Comparison of ENCODE assay signal across 24 cellular contexts in the genomic region with DNA sequence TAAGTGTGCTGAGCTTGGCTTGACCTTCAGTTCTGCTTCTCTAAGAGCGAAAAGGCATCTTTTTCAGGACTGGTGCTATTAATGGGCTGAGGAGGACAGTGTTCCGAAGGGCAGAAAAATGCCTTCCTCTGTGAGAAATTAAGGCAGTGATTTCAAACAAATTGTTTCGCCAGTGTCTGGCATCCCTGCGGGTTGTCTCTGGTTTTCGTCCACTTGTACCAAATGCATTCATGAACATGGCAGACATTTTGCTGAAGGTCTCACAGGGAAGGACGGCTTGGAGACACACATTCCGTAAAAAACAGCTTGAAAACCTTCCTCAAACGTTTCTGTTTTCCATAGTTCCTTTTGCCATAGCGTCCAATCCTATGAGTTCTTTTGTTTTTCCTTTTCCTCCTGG. TPM values are rescaled to one million over a fixed set of nuclear protein-coding genes. Genes with fewer than 3 reads are reported as not detected.
"Had no signal": no experiment of that assay in that cellular context is flagged by ENCODE, and none has a peak within 500 bp of the region (broad histone marks: within the 10 kb centered on the region; RNA-seq: fewer than 3 reads in every experiment).

No MANE protein-coding gene starts in this region.

- H3K9me3 ChIP-seq: ascending aorta, gastrocnemius medialis, right lobe of liver, upper lobe of right lung had no signal

- H3K4me3 ChIP-seq: ascending aorta, cardiac muscle cell, coronary artery, gastrocnemius medialis, neural progenitor cell, right lobe of liver, skin epidermis, upper lobe of right lung had no signal

- ATAC-seq: effector memory CD8-positive, alpha-beta T cell; gastrocnemius medialis; natural killer cell; right lobe of liver; stimulated activated naive CD8-positive, alpha-beta T cell treated with anti-CD3 and anti-CD28 coated beads, Interleukin-15, Interleukin-2, amounts not matched to agents 100 U/mL and 50 U/mL, for 24 hours; upper lobe of right lung had no signal

- H3K4me1 ChIP-seq: gastrocnemius medialis, right lobe of liver had no signal

- DNase-seq: activated CD4-positive, alpha-beta T cell treated with anti-CD3 and anti-CD28 coated beads for 4 hours; activated CD4-positive, alpha-beta T cell treated with anti-CD3 and anti-CD28 coated beads, Interleukin-2, amount 50 U/mL, for 4 hours; activated CD4-positive, CD25-positive, alpha-beta regulatory T cell; activated CD8-positive, alpha-beta memory T cell treated with anti-CD3 and anti-CD28 coated beads for 24 hours; activated effector memory CD4-positive, alpha-beta T cell treated with Interleukin-2 at 50 U/mL for 16 hours; activated naive CD4-positive, alpha-beta T cell treated with Interleukin-2 at 50 U/mL for 16 hours; effector memory CD8-positive, alpha-beta T cell; erythroblast; gastrocnemius medialis; head of caudate nucleus; hypothalamus; immature natural killer cell; natural killer cell; right lobe of liver; stimulated activated CD4-positive, alpha-beta T cell treated with anti-CD3 and anti-CD28 coated beads, Interleukin-12 subunit alpha, Interleukin-12 subunit beta, amount 100 ng/mL, for 4 hours; stimulated activated CD4-positive, alpha-beta T cell treated with anti-CD3 and anti-CD28 coated beads, Interleukin-4, amount 100 ng/mL, for 1 hour; stimulated activated naive CD8-positive, alpha-beta T cell treated with anti-CD3 and anti-CD28 coated beads, Interleukin-15, Interleukin-2, amounts not matched to agents 100 U/mL and 50 U/mL, for 24 hours; upper lobe of right lung had no signal

- H3K9ac ChIP-seq: neural progenitor cell had no signal

- H3K36me3 ChIP-seq: ascending aorta, cardiac muscle cell, gastrocnemius medialis, neural progenitor cell, right lobe of liver, upper lobe of right lung had no signal

- H3K4me2 ChIP-seq: neural progenitor cell had no signal

- H3K27me3 ChIP-seq: ascending aorta, cardiac muscle cell, gastrocnemius medialis, neural progenitor cell, right lobe of liver, upper lobe of right lung had no signal

- H3K27ac ChIP-seq: cardiac muscle cell, gastrocnemius medialis, neural progenitor cell, right lobe of liver, skin epidermis, upper lobe of right lung had no signal

RNA-seq across cellular contexts. Expression of gene CEMIP, which starts 57.1 kb away (rescaled TPM):
- total RNA-seq: ascending aorta; T-helper 1 cell treated with Interleukin-12 subunit alpha and Interleukin-12 subunit beta and Interleukin-4 antibody, amounts not matched to agents 30 ng/mL and 1 ng/mL, for 36 hours had no signal
